ENCODE assay signal across 9 cellular contexts in genomic region chr17:66459811-66460270, GRCh38.
DNase-seq lines count a peak whose midpoint lies in the region; ATAC-seq and TF ChIP-seq lines count a peak whose summit lies in the region.
"Had no signal": no experiment of that assay in that cellular context is flagged by ENCODE, and none has a peak within 500 bp of the region (broad histone marks: within the 10 kb centered on the region; RNA-seq: fewer than 3 reads in every experiment).

No MANE protein-coding gene starts in this region.

- ATAC-seq in HG02571 (IDR thresholded peaks at IDR 0.05; ENCODE audit: unreplicated experiment) = no peak

- peaks cover 9% of the 10 kb centered on the region; the same call in 1 of the 2 replicates for H3K27me3 Mint-ChIP-seq in HFFc6 (ENCODE audit: insufficient read depth)

- peaks cover 4 to 53% (median 31%) of the 10 kb centered on the region in 6 donors for H3K4me1 ChIP-seq in spleen

- DNase-seq in HFFc6 = peak; percentile 94
- peak; percentile 94 for DNase-seq in SKM-1 (lab: John Stamatoyannopoulos, UW; ENCODE audit: unreplicated experiment)
- DNase-seq in glomerular visceral epithelial cell (ENCODE audit: extremely low spot score) = peak; percentile 88
- DNase-seq in spleen = no peak
- DNase-seq in caudate nucleus (lab: John Stamatoyannopoulos, UW) = no peak
- DNase-seq in NCI-H1105 (lab: John Stamatoyannopoulos, UW) = no peak
- DNase-seq: activated CD4-positive, alpha-beta T cell treated with anti-CD3 and anti-CD28 coated beads, Interleukin-2, amount 50 U/mL, for 1 hour; midbrain had no signal

- peaks cover 0 to 19% (median 9%) of the 10 kb centered on the region in 8 donors for H3K9me3 ChIP-seq in spleen

- 34 to 57% (median 43%) methylated on average over 7 of the region's 7 CpGs for WGBS in spleen, 5 donors

- no peaks in the 10 kb centered on the region for H3K36me3 ChIP-seq in spleen

- peak overlapping the region; percentile 75 for H3K4me3 Mint-ChIP-seq in HFFc6

- H3K4me3 ChIP-seq in spleen = no peak overlapping the region

- peaks cover 6% of the 10 kb centered on the region; the same call in 1 of the 2 replicates for H3K9me3 Mint-ChIP-seq in HFFc6

- intact Hi-C loops in spleen (cut with DNase I; ENCODE audit: low total_unique reads) = no loop called here

- H3K27me3 ChIP-seq in spleen (replicated peaks in 1 of 7) = no peaks in the 10 kb centered on the region

- peaks cover 42% of the 10 kb centered on the region for H3K36me3 Mint-ChIP-seq in HFFc6 (ENCODE audit: low read depth)

- no peak for TF ChIP-seq POLR2A in spleen (IDR thresholded peaks at IDR 0.05)

- peak overlapping the region; percentile 42 to 82 (median 74) for H3K27ac ChIP-seq in spleen
- no peak overlapping the region for H3K27ac ChIP-seq in caudate nucleus (ENCODE audit: low read depth, low read length)

- H3K4me1 Mint-ChIP-seq in HFFc6 (ENCODE audit: low read depth) = peaks cover 88% of the 10 kb centered on the region

- TF ChIP-seq CTCF in HFFc6 (IDR thresholded peaks at IDR 0.05) (no peak), spleen (IDR thresholded peaks at IDR 0.05 in 8 of 11, conservative IDR thresholded peaks at IDR 0.05 in 3 of 11) (no peak)

- H3K27ac Mint-ChIP-seq in HFFc6 = peak overlapping the region; percentile 87

Comparison
In these comparisons a context has a peak if more than half of its experiments do, and no peak if none do; other contexts are left out.
1. DNase-seq: peak in HFFc6 (single experiment), SKM-1 (single experiment) and glomerular visceral epithelial cell (single experiment); none in spleen (single experiment), caudate nucleus (0 of 61) and NCI-H1105 (single experiment).